ENCODE assay signal across 8 cellular contexts in the genomic region with DNA sequence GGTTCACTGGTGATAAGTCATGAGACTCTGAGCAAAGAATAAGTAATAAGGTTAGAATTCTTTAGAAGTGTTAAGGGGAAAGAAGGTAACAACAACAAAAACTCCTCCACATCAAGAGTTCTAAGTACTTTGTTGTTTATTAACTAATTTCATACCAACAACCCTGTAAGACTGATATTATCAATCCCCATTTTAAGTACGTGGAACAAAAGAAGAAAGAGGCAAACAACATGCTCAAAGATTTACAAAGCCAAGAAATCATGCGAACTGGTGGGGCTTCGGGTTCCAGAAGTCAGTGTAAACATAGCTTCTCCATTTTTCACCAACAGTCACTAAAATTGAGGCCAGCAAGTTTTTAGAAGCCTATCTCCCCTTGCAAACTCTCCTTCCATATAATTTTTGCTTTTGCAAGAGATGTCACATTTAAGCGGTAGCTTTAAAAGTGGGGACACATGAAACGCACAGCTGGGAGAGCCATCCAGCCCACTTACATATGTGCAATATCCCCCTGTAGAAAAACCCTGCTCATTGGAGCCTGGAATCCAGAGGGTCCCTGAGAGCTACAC. TPM values are rescaled to one million over a fixed set of nuclear protein-coding genes. Genes with fewer than 3 reads are reported as not detected.
DNase-seq lines count a peak whose midpoint lies in the region; ATAC-seq and TF ChIP-seq lines count a peak whose summit lies in the region.

No MANE protein-coding gene starts in this region.

- no peaks in the 10 kb centered on the region for H3K9me3 Mint-ChIP-seq in activated naive CD4-positive, alpha-beta T cell treated with anti-CD3 and anti-CD28 coated beads, Interleukin-2, amount 10 ng/mL, durations not matched to agents 7 days and 5 days
- no peaks in the 10 kb centered on the region for H3K9me3 Mint-ChIP-seq in activated naive CD8-positive, alpha-beta T cell treated with anti-CD3 and anti-CD28 coated beads, Interleukin-2, amount 50 U/mL, for 24 hours
- H3K9me3 Mint-ChIP-seq in type B pancreatic cell: no peaks in the 10 kb centered on the region

- peak overlapping the region; percentile 72 to 96 for H3K4me3 ChIP-seq in left lung

- peaks cover 18% of the 10 kb centered on the region for H3K27me3 Mint-ChIP-seq in activated naive CD4-positive, alpha-beta T cell treated with anti-CD3 and anti-CD28 coated beads, Interleukin-2, amount 10 ng/mL, durations not matched to agents 7 days and 5 days
- no peaks in the 10 kb centered on the region for H3K27me3 Mint-ChIP-seq in activated naive CD8-positive, alpha-beta T cell treated with anti-CD3 and anti-CD28 coated beads, Interleukin-2, amount 50 U/mL, for 24 hours
- H3K27me3 Mint-ChIP-seq in type B pancreatic cell: peaks cover 4% of the 10 kb centered on the region

- intact Hi-C loops in left lung (cut with DNase I): no loop called here

- peak overlapping the region; percentile 97 for H3K27ac Mint-ChIP-seq in activated naive CD4-positive, alpha-beta T cell treated with anti-CD3 and anti-CD28 coated beads, Interleukin-2, amount 10 ng/mL, durations not matched to agents 7 days and 5 days
- peak overlapping the region; percentile 93 for H3K27ac Mint-ChIP-seq in activated naive CD8-positive, alpha-beta T cell treated with anti-CD3 and anti-CD28 coated beads, Interleukin-2, amount 50 U/mL, for 24 hours
- peak overlapping the region; percentile 86 for H3K27ac Mint-ChIP-seq in type B pancreatic cell

- H3K36me3 Mint-ChIP-seq in activated naive CD4-positive, alpha-beta T cell treated with anti-CD3 and anti-CD28 coated beads, Interleukin-2, amount 10 ng/mL, durations not matched to agents 7 days and 5 days: peaks cover 11% of the 10 kb centered on the region
- peaks cover 2% of the 10 kb centered on the region for H3K36me3 Mint-ChIP-seq in activated naive CD8-positive, alpha-beta T cell treated with anti-CD3 and anti-CD28 coated beads, Interleukin-2, amount 50 U/mL, for 24 hours (ENCODE audit: low read depth)
- H3K36me3 Mint-ChIP-seq in type B pancreatic cell: no peaks in the 10 kb centered on the region

- H3K4me1 ChIP-seq in left lung: peaks cover 5 to 72% of the 10 kb centered on the region in 2 donors

- H3K9me3 ChIP-seq in left lung: no peaks in the 10 kb centered on the region

- no peak for DNase-seq in activated naive CD4-positive, alpha-beta T cell treated with anti-CD3 and anti-CD28 coated beads, Interleukin-2, amount 10 ng/mL, durations not matched to agents 7 days and 5 days
- no peak for DNase-seq in activated naive CD4-positive, alpha-beta T cell treated with anti-CD3 and anti-CD28 coated beads, Interleukin-2, amount 50 U/mL, for 16 hours
- DNase-seq in activated naive CD8-positive, alpha-beta T cell treated with anti-CD3 and anti-CD28 coated beads, Interleukin-2, amount 50 U/mL, for 24 hours: no peak
- DNase-seq in left lung (no peak), type B pancreatic cell (ENCODE audit: extremely low spot score, unreplicated experiment) (no peak), HPDE6-E6E7 (ENCODE audit: extremely low spot score) (no peak)

- H3K27me3 ChIP-seq in left lung: no peaks in the 10 kb centered on the region

- no peak for ATAC-seq in activated naive CD8-positive, alpha-beta T cell treated with anti-CD3 and anti-CD28 coated beads, Interleukin-2, amount 50 U/mL, for 24 hours
- ATAC-seq in left lung (no peak), GM18505 (IDR thresholded peaks at IDR 0.05; ENCODE audit: unreplicated experiment) (no peak), GM19395 (IDR thresholded peaks at IDR 0.05; ENCODE audit: unreplicated experiment) (no peak)

- TF ChIP-seq POLR2A in GM18505 (IDR thresholded peaks at IDR 0.05; ENCODE audit: borderline replicate concordance, extremely low read depth, insufficient read depth, insufficient read length): no peak

- no peaks in the 10 kb centered on the region for H3K36me3 ChIP-seq in left lung

- H3K27ac ChIP-seq in left lung: peak overlapping the region; percentile 92 to 96

- H3K4me1 Mint-ChIP-seq in activated naive CD4-positive, alpha-beta T cell treated with anti-CD3 and anti-CD28 coated beads, Interleukin-2, amount 10 ng/mL, durations not matched to agents 7 days and 5 days: peaks cover 66% of the 10 kb centered on the region
- H3K4me1 Mint-ChIP-seq in activated naive CD8-positive, alpha-beta T cell treated with anti-CD3 and anti-CD28 coated beads, Interleukin-2, amount 50 U/mL, for 24 hours: peaks cover 64% of the 10 kb centered on the region
- peaks cover 48% of the 10 kb centered on the region for H3K4me1 Mint-ChIP-seq in type B pancreatic cell (ENCODE audit: unreplicated experiment)

- CTCF ChIA-PET in activated naive CD4-positive, alpha-beta T cell treated with anti-CD3 and anti-CD28 coated beads, Interleukin-2, amount 10 ng/mL, durations not matched to agents 7 days and 5 days (lab: Charles Lee): interaction anchor here (0.6 to 2.0 kb wide), 5 partner anchors 16 to 520 kb away, joined by 3 to 11 read pairs (median 4); a partner anchor contains a TSS

- H3K4me3 Mint-ChIP-seq in activated naive CD4-positive, alpha-beta T cell treated with anti-CD3 and anti-CD28 coated beads, Interleukin-2, amount 10 ng/mL, durations not matched to agents 7 days and 5 days: peak overlapping the region; percentile 98
- peak overlapping the region; percentile 86 for H3K4me3 Mint-ChIP-seq in activated naive CD8-positive, alpha-beta T cell treated with anti-CD3 and anti-CD28 coated beads, Interleukin-2, amount 50 U/mL, for 24 hours
- peak overlapping the region; percentile 99 for H3K4me3 Mint-ChIP-seq in type B pancreatic cell

- TF ChIP-seq CTCF in left lung (IDR thresholded peaks at IDR 0.05): no peak
- TF ChIP-seq CTCF in type B pancreatic cell (conservative IDR thresholded peaks at IDR 0.05): no peak

RNA-seq across cellular contexts. Expression of a gene that starts 0.9 kb away (rescaled TPM):
- total RNA-seq in left lung: 100 to 1,000 TPM in 1 of 2 donors, 10 to 100 TPM in 1; 72.1 to 120 TPM
- total RNA-seq in type B pancreatic cell (ENCODE audit: low replicate concordance): 56.3 and 62.9 TPM in 2 replicates

RNA-seq across cellular contexts. Expression of a gene that starts 22.9 kb away (rescaled TPM):
- total RNA-seq in left lung (10 to 100 TPM; 46.8 to 61.0 TPM), type B pancreatic cell (ENCODE audit: low replicate concordance) (67.8 and 68.7 TPM in 2 replicates)

RNA-seq across cellular contexts. Expression of a gene that starts 58.1 kb away (rescaled TPM):
- total RNA-seq in left lung (10 to 100 TPM; 25.2 to 35.7 TPM), type B pancreatic cell (ENCODE audit: low replicate concordance) (32.1 and 55.5 TPM in 2 replicates)
